ENCODE assay signal across 9 cellular contexts in the genomic region with DNA sequence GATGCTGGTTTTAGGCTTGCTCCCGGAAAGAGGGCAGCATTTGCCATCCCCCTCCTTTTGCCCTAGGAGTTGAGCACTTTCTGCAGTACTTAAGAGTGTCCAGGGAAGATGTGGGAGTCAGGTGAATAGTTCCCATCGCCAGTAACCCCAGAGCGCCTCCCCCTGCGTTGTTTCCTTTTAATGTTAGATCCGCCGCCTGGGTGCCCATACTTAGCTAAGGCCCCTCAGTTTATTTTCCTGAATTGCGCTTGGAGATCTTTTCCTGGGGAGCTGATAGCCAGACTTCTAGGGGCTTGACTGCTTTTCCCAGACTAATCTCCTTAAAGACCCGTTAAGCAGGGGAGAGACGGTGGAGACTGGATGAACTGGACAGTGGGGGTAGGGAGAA. TPM values are rescaled to one million over a fixed set of nuclear protein-coding genes. Genes with fewer than 3 reads are reported as not detected.
A peak's percentile ranks its signal among the peaks of the same experiment; 100 is the strongest.
DNase-seq lines count a peak whose midpoint lies in the region; ATAC-seq and TF ChIP-seq lines count a peak whose summit lies in the region.
"Had no signal": no experiment of that assay in that cellular context is flagged by ENCODE, and none has a peak within 500 bp of the region (broad histone marks: within the 10 kb centered on the region; RNA-seq: fewer than 3 reads in every experiment).

No MANE protein-coding gene starts in this region.

- no peak for TF ChIP-seq POLR2A in esophagus squamous epithelium (IDR thresholded peaks at IDR 0.05)

- no peaks in the 10 kb centered on the region for H4K20me1 ChIP-seq in osteoblast (ENCODE audit: insufficient read depth, low read length)

- H3K79me2 ChIP-seq in osteoblast (ENCODE audit: insufficient read depth, low read length): no peaks in the 10 kb centered on the region

- peaks cover 0 to 18% (median 10%) of the 10 kb centered on the region in 3 donors for H3K4me1 ChIP-seq in esophagus squamous epithelium
- H3K4me1 ChIP-seq in osteoblast (ENCODE audit: insufficient read depth, low read length): no peaks in the 10 kb centered on the region

- no peaks in the 10 kb centered on the region for H3K36me3 ChIP-seq in esophagus squamous epithelium
- no peaks in the 10 kb centered on the region for H3K36me3 ChIP-seq in osteoblast (ENCODE audit: insufficient read depth, low read length)

- 7 to 15% methylated on average over 6 to 7 of the region's 9 CpGs for WGBS in esophagus squamous epithelium, 2 donors

- H2AFZ ChIP-seq in osteoblast (ENCODE audit: low read length): peak overlapping the region; percentile 70

- H3K27ac ChIP-seq in esophagus squamous epithelium (no peak overlapping the region), osteoblast (ENCODE audit: low read depth, low read length) (no peak overlapping the region)

- TF ChIP-seq CTCF in AG09309 (IDR thresholded peaks at IDR 0.05; ENCODE audit: control insufficient read depth, insufficient read depth, low read depth, low read length, missing control alignments) (no peak), esophagus squamous epithelium (IDR thresholded peaks at IDR 0.05) (no peak), osteoblast (IDR thresholded peaks at IDR 0.05; ENCODE audit: extremely low read depth, low read depth, low read length) (no peak)

- ATAC-seq in GM21423 (IDR thresholded peaks at IDR 0.05; ENCODE audit: unreplicated experiment) (no peak), GM18502 (IDR thresholded peaks at IDR 0.05; ENCODE audit: poor library complexity, unreplicated experiment) (no peak)

- intact Hi-C loops in esophagus squamous epithelium (cut with DNase I): no loop called here

- H3K4me2 ChIP-seq in osteoblast (ENCODE audit: insufficient read depth, low read length): peak overlapping the region; percentile 66

- DNase-seq in AG09309 (ENCODE audit: low read depth) (no peak), NCI-H69 (lab: John Stamatoyannopoulos, UW) (peak; percentile 61), esophagus squamous epithelium (lab: John Stamatoyannopoulos, UW) (no peak), osteoblast (ENCODE audit: insufficient read length, low spot score, missing footprints) (no peak), NCI-H446 treated with DMSO at 0.1 percent for 48 hours (lab: John Stamatoyannopoulos, UW) (no peak), ureter (ENCODE audit: low spot score) (no peak)
- DNase-seq: NCI-H2029 treated with DMSO at 0.1 percent for 48 hours had no signal

- H3K27me3 ChIP-seq in esophagus squamous epithelium: peaks cover 0 to 57% (median 0%) of the 10 kb centered on the region in 4 donors
- no peaks in the 10 kb centered on the region for H3K27me3 ChIP-seq in osteoblast (ENCODE audit: insufficient read depth, low read length)

- H3K9me3 ChIP-seq in esophagus squamous epithelium (no peaks in the 10 kb centered on the region), osteoblast (ENCODE audit: low read depth, low read length) (no peaks in the 10 kb centered on the region)

- H3K4me3 ChIP-seq in AG09309 (ENCODE audit: control insufficient read depth, low read depth, low read length) (peak overlapping the region; percentile 37), esophagus squamous epithelium (peak overlapping the region; percentile 31 to 67 (median 47)), osteoblast (ENCODE audit: insufficient read depth, low read length) (peak overlapping the region; percentile 60)

RNA-seq across cellular contexts. Expression of a gene that starts 0.4 kb away (rescaled TPM):
- total RNA-seq in esophagus squamous epithelium (1 to 10 TPM in 1 of 4 donors, under 1 TPM in 1, not detected in 2; 0.19 to 2.2 TPM), osteoblast (0.36 and 0.59 TPM in 2 replicates), ureter (4.0 TPM)

RNA-seq across cellular contexts. Expression of a gene that starts 39.8 kb away (rescaled TPM):
- total RNA-seq in esophagus squamous epithelium (under 1 TPM in 3 of 4 donors, not detected in 1; 0.06 to 0.27 (median 0.19) TPM), osteoblast (0.29 and 0.36 TPM in 2 replicates), ureter (0.47 TPM)
